Comparison of ENCODE assay signal across 17 cellular contexts in genomic region chr7:72069263-72069662, GRCh38.
DNase-seq lines count a peak whose midpoint lies in the region; ATAC-seq and TF ChIP-seq lines count a peak whose summit lies in the region.
"Had no signal": no experiment of that assay in that cellular context is flagged by ENCODE, and none has a peak within 500 bp of the region (broad histone marks: within the 10 kb centered on the region; RNA-seq: fewer than 3 reads in every experiment).

No MANE protein-coding gene starts in this region.

- H3K9me3 Mint-ChIP-seq in GM23338 (peaks cover 12% of the 10 kb centered on the region; the same call in 2 of the 3 replicates), WTC11 (peaks cover 14% of the 10 kb centered on the region)

- no peak overlapping the region for H3K4me3 Mint-ChIP-seq in GM23338
- no peak overlapping the region for H3K4me3 Mint-ChIP-seq in WTC11
- H3K4me3 Mint-ChIP-seq: T-cell had no signal

- no peak overlapping the region for H3K18ac ChIP-seq in mesendoderm (ENCODE audit: low read length)

- in situ Hi-C loops in GM13977 (cut with MboI; ENCODE audit: low pct_unique_long_range_greater_than_20kb, low sequenced_read_pairs, unreplicated experiment) = no loop called here

- no peak overlapping the region for H3K4ac ChIP-seq in mesendoderm (ENCODE audit: low read depth, low read length)

- TF ChIP-seq CTCF in GM23338 (conservative IDR thresholded peaks at IDR 0.05; ENCODE audit: low read depth in 2 of 2) (peak; percentile 33 to 44), WTC11 (IDR thresholded peaks at IDR 0.05) (no peak), GM13977 (IDR thresholded peaks at IDR 0.05; ENCODE audit: extremely low read depth, insufficient read depth, missing control alignments) (no peak), hepatocyte (IDR thresholded peaks at IDR 0.05; ENCODE audit: poor library complexity) (no peak)

- H3F3A ChIP-seq in GM23338 (replicated peaks; ENCODE audit: low read depth) = no peaks in the 10 kb centered on the region

- no peak overlapping the region for H3K9ac ChIP-seq in mesendoderm (ENCODE audit: low read length)

- peak; percentile 44 for DNase-seq in GM23338 (ENCODE audit: low spot score)
- DNase-seq in NCI-H146 (lab: John Stamatoyannopoulos, UW) = peak; percentile 16
- DNase-seq in WTC11 (ENCODE audit: low spot score) = no peak
- DNase-seq in mesendoderm = peak; percentile 46
- no peak for DNase-seq in GM13977 (ENCODE audit: low spot score)
- no peak for DNase-seq in GM03348 (ENCODE audit: low spot score)
- DNase-seq in hepatocyte (ENCODE audit: low spot score) = no peak
- DNase-seq: Caco-2, DMS79, H7, Karpas-422, NCI-H2029, NCI-H2171 treated with DMSO at 0.1 percent for 48 hours, NCI-H446 treated with DMSO at 0.1 percent for 48 hours, NCI-H748 treated with DMSO at 0.1 percent for 48 hours, T-cell had no signal

- H3K9me2 ChIP-seq in GM23338 (ENCODE audit: insufficient read depth) (no peaks in the 10 kb centered on the region), hepatocyte (replicated peaks; ENCODE audit: insufficient read depth) (no peaks in the 10 kb centered on the region)

- no peak overlapping the region for H4K5ac ChIP-seq in mesendoderm (ENCODE audit: low read length)

- no peaks in the 10 kb centered on the region; the same call in 1 of the 2 replicates for H3K79me2 ChIP-seq in GM23338 (replicated peaks; ENCODE audit: insufficient read depth)
- no peaks in the 10 kb centered on the region for H3K79me2 ChIP-seq in mesendoderm (ENCODE audit: control insufficient read depth, insufficient read depth, low read length)
- H3K79me2 ChIP-seq in hepatocyte = no peaks in the 10 kb centered on the region

- H3K27ac ChIP-seq in GM23338 (ENCODE audit: low read depth) = no peak overlapping the region
- H3K27ac ChIP-seq in mesendoderm (ENCODE audit: low read depth, low read length) = no peak overlapping the region
- no peak overlapping the region for H3K27ac ChIP-seq in hepatocyte

- H4K8ac ChIP-seq in mesendoderm (ENCODE audit: low read depth, low read length) = no peak overlapping the region

- ATAC-seq in GM23338 = peak; percentile 74
- peak; percentile 71 for ATAC-seq in WTC11
- no peak for ATAC-seq in HG02763 (IDR thresholded peaks at IDR 0.05; ENCODE audit: unreplicated experiment)
- ATAC-seq: T-cell had no signal

- no peaks in the 10 kb centered on the region for H3K36me3 ChIP-seq in GM23338 (ENCODE audit: insufficient read depth)
- H3K36me3 ChIP-seq in mesendoderm (ENCODE audit: control insufficient read depth, insufficient read depth, low read length) = no peaks in the 10 kb centered on the region
- no peaks in the 10 kb centered on the region for H3K36me3 ChIP-seq in hepatocyte (replicated peaks; ENCODE audit: insufficient read depth, low read depth)

- H3K27ac Mint-ChIP-seq in GM23338 (no peak overlapping the region), WTC11 (no peak overlapping the region)
- H3K27ac Mint-ChIP-seq: T-cell had no signal

- H2BK120ac ChIP-seq in mesendoderm (ENCODE audit: low read depth, low read length) = no peak overlapping the region

- POLR2A ChIA-PET in WTC11 (lab: Charles Lee) = no interaction called here

- H3K36me3 Mint-ChIP-seq in GM23338 (ENCODE audit: low read depth) = peaks cover 13% of the 10 kb centered on the region; the same call in 1 of the 3 replicates
- H3K36me3 Mint-ChIP-seq in WTC11 = peaks cover 9% of the 10 kb centered on the region
- H3K36me3 Mint-ChIP-seq: T-cell had no signal

- peaks cover 15% of the 10 kb centered on the region for H3K4me1 Mint-ChIP-seq in GM23338
- H3K4me1 Mint-ChIP-seq in WTC11 = peaks cover 16% of the 10 kb centered on the region
- H3K4me1 Mint-ChIP-seq: T-cell had no signal

- H2BK5ac ChIP-seq in mesendoderm (ENCODE audit: low read length) = no peak overlapping the region

- H2AK5ac ChIP-seq in mesendoderm (ENCODE audit: low read length) = no peak overlapping the region

- H3K4me3 ChIP-seq in GM23338 (no peak overlapping the region), mesendoderm (ENCODE audit: low read length) (no peak overlapping the region), hepatocyte (no peak overlapping the region)

- CTCF ChIA-PET in WTC11 (lab: Charles Lee) = interaction anchor here (0.7 to 1.2 kb wide), 4 partner anchors 10 to 143 kb away, joined by 3 to 7 read pairs (median 3); no protein-coding TSS in a partner anchor

- H3K27me3 Mint-ChIP-seq in GM23338 (ENCODE audit: insufficient read depth, low read depth, poor library complexity) (peaks cover 6% of the 10 kb centered on the region), WTC11 (ENCODE audit: low read depth) (peaks cover 3% of the 10 kb centered on the region; the same call in 1 of the 2 replicates)
- H3K27me3 Mint-ChIP-seq: T-cell had no signal

- H3K27me3 ChIP-seq in GM23338 (ENCODE audit: insufficient read depth) (no peaks in the 10 kb centered on the region), mesendoderm (ENCODE audit: insufficient read depth, low read length, poor library complexity) (no peaks in the 10 kb centered on the region), hepatocyte (no peaks in the 10 kb centered on the region)

- no peak overlapping the region for H3K23ac ChIP-seq in mesendoderm (ENCODE audit: low read length)

- H2AFZ ChIP-seq in GM23338 (no peak overlapping the region), hepatocyte (no peak overlapping the region)

- H3K79me1 ChIP-seq in mesendoderm (ENCODE audit: low read length) = no peaks in the 10 kb centered on the region

- no peak overlapping the region for H3K4me2 ChIP-seq in GM23338
- no peak overlapping the region for H3K4me2 ChIP-seq in mesendoderm (ENCODE audit: low read length)
- no peak overlapping the region for H3K4me2 ChIP-seq in hepatocyte

- no peak overlapping the region for H2BK15ac ChIP-seq in mesendoderm (replicated peaks; ENCODE audit: low read depth)

- no peaks in the 10 kb centered on the region for H3K9me3 ChIP-seq in hepatocyte (ENCODE audit: low read depth)
- H3K9me3 ChIP-seq: Caco-2 had no signal

- no peaks in the 10 kb centered on the region for H4K20me1 ChIP-seq in GM23338 (replicated peaks; ENCODE audit: insufficient read depth)
- H4K20me1 ChIP-seq in hepatocyte (ENCODE audit: insufficient read depth, poor library complexity, severe bottlenecking) = no peaks in the 10 kb centered on the region

- no peak overlapping the region for H3K56ac ChIP-seq in mesendoderm (ENCODE audit: low read length)

- H3K4me1 ChIP-seq in GM23338 (ENCODE audit: insufficient read depth) = peaks cover 6% of the 10 kb centered on the region
- H3K4me1 ChIP-seq in mesendoderm (ENCODE audit: control insufficient read depth, low read depth, low read length) = no peaks in the 10 kb centered on the region
- H3K4me1 ChIP-seq in hepatocyte (ENCODE audit: insufficient read depth) = no peaks in the 10 kb centered on the region
- H3K4me1 ChIP-seq: Caco-2 had no signal

TF ChIP-seq in GM23338, 12 proteins besides CTCF, POLR2A, EP300 and RAD21:
- no peak for TF ChIP-seq REST (IDR thresholded peaks at IDR 0.05; ENCODE audit: unreplicated experiment)

TF ChIP-seq in WTC11, 78 proteins besides CTCF, POLR2A, EP300 and RAD21:
- TF ChIP-seq USF2 (CRISPR knock-in tag; IDR thresholded peaks at IDR 0.05) (no peak), SMAD4 (CRISPR knock-in tag; IDR thresholded peaks at IDR 0.05) (no peak)
TF ChIP-seq in WTC11: peak in this region for 0.

Comparison
In these comparisons a context has a peak if more than half of its experiments do, and no peak if none do; other contexts are left out.
1. DNase-seq: peak in GM23338 (single experiment), NCI-H146 (single experiment) and mesendoderm (single experiment); none in WTC11 (single experiment), GM13977 (single experiment), GM03348 (single experiment) and hepatocyte (single experiment).
2. CTCF ChIP-seq: peak in GM23338 (2 of 2); none in WTC11 (single experiment), GM13977 (single experiment) and hepatocyte (single experiment).